In the genomic region with DNA sequence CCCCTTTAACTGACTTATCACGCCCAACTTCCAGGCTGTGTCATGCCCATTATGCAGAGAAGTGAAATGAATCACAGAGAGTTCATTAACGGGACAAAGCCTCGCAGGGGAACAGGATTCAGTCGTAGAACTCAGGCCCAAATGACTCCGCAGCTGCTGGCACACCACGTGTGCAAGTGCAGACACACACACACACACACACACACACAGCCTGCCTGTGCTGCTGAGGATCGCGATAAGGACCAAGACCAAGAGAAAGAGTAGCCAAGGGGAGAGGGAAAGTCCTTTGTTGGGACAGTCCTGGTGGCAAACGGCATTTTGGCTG, we compare ENCODE assay signal across 8 cellular contexts.
DNase-seq lines count a peak whose midpoint lies in the region; FAIRE-seq and TF ChIP-seq lines count a peak whose summit lies in the region.

No MANE protein-coding gene starts in this region.

- TF ChIP-seq EP300 in ovary (IDR thresholded peaks at IDR 0.05): no peak

- H3K9me3 ChIP-seq in ovary: no peaks in the 10 kb centered on the region

- H3K36me3 ChIP-seq in ovary: no peaks in the 10 kb centered on the region

- peak; percentile 86 for FAIRE-seq in H54 (lab: Jason Lieb, UNC)

- no peaks in the 10 kb centered on the region for H3K27me3 ChIP-seq in ovary

- H3K4me3 Mint-ChIP-seq in activated T-helper 2 cell treated with anti-CD3 and anti-CD28 coated beads, Interferon-gamma antibody, Interleukin-2, Interleukin-4, amounts not matched to agents 10 μg/mL and 5 μg/mL and 100 μg/mL, durations not matched to agents 14 hours and 24 hours and 36 hours (ENCODE audit: low read depth): peak overlapping the region; percentile 77

- TF ChIP-seq POLR2A in H54 (IDR thresholded peaks at IDR 0.05; ENCODE audit: low read depth, low read length) (peak; percentile 28; the same call in 1 of the 2 replicates), ovary (IDR thresholded peaks at IDR 0.05) (no peak)

- H3K4me3 ChIP-seq in GM12865 (ENCODE audit: low read depth, low read length) (peak overlapping the region; percentile 56), skeletal muscle cell (ENCODE audit: low read depth, low read length) (no peak overlapping the region), ovary (no peak overlapping the region)

- no peaks in the 10 kb centered on the region for H3K36me3 Mint-ChIP-seq in activated T-helper 2 cell treated with anti-CD3 and anti-CD28 coated beads, Interferon-gamma antibody, Interleukin-2, Interleukin-4, amounts not matched to agents 10 μg/mL and 5 μg/mL and 100 μg/mL, durations not matched to agents 14 hours and 24 hours and 36 hours (ENCODE audit: low read depth)

- intact Hi-C loops in activated T-helper 2 cell treated with anti-CD3 and anti-CD28 coated beads, Interferon-gamma antibody, Interleukin-2, Interleukin-4, amounts not matched to agents 10 μg/mL and 5 μg/mL and 100 μg/mL, durations not matched to agents 14 hours and 24 hours and 36 hours (cut with micrococcal nuclease): loop anchor here (1.0 to 5.0 kb wide), 6 partner anchors 14 to 200 kb away; no protein-coding TSS in a partner anchor
- intact Hi-C loops in ovary (cut with DNase I): no loop called here

- no peak overlapping the region for H3K27ac ChIP-seq in ovary

- H3K27me3 Mint-ChIP-seq in activated T-helper 2 cell treated with anti-CD3 and anti-CD28 coated beads, Interferon-gamma antibody, Interleukin-2, Interleukin-4, amounts not matched to agents 10 μg/mL and 5 μg/mL and 100 μg/mL, durations not matched to agents 14 hours and 24 hours and 36 hours (ENCODE audit: low read depth): peaks cover 21% of the 10 kb centered on the region

- no peaks in the 10 kb centered on the region for H3K4me1 ChIP-seq in ovary (ENCODE audit: insufficient read depth)

- WGBS in ovary, 3 donors: 10 to 21% (median 19%) methylated on average over 9 of the region's 9 CpGs

- H3K9me3 Mint-ChIP-seq in activated T-helper 2 cell treated with anti-CD3 and anti-CD28 coated beads, Interferon-gamma antibody, Interleukin-2, Interleukin-4, amounts not matched to agents 10 μg/mL and 5 μg/mL and 100 μg/mL, durations not matched to agents 14 hours and 24 hours and 36 hours: no peaks in the 10 kb centered on the region

- TF ChIP-seq CTCF in GM12865 (IDR thresholded peaks at IDR 0.05; ENCODE audit: insufficient read depth, low read depth, low read length, missing control alignments) (no peak), ovary (IDR thresholded peaks at IDR 0.05) (no peak)

- H3K4me1 Mint-ChIP-seq in activated T-helper 2 cell treated with anti-CD3 and anti-CD28 coated beads, Interferon-gamma antibody, Interleukin-2, Interleukin-4, amounts not matched to agents 10 μg/mL and 5 μg/mL and 100 μg/mL, durations not matched to agents 14 hours and 24 hours and 36 hours (ENCODE audit: low read depth): peaks cover 53% of the 10 kb centered on the region

- DNase-seq in GM12865 (ENCODE audit: low read depth) (peak; percentile 94), H54 (ENCODE audit: insufficient read length, low spot score) (peak; percentile 87), NCI-H226 (peak; percentile 85), glomerular endothelial cell (ENCODE audit: extremely low read depth, low read depth, low spot score) (peak; percentile 70), skeletal muscle cell (ENCODE audit: low read depth) (peak; percentile 80), ovary (no peak), DMS 273 treated with DMSO at 0.1 percent for 48 hours (lab: John Stamatoyannopoulos, UW) (no peak)
- peak; percentile 56 for DNase-seq in activated T-helper 2 cell treated with anti-CD3 and anti-CD28 coated beads, Interferon-gamma antibody, Interleukin-2, Interleukin-4, amounts not matched to agents 10 μg/mL and 5 μg/mL and 100 μg/mL, durations not matched to agents 14 hours and 24 hours and 36 hours (ENCODE audit: low spot score)

- H3K27ac Mint-ChIP-seq in activated T-helper 2 cell treated with anti-CD3 and anti-CD28 coated beads, Interferon-gamma antibody, Interleukin-2, Interleukin-4, amounts not matched to agents 10 μg/mL and 5 μg/mL and 100 μg/mL, durations not matched to agents 14 hours and 24 hours and 36 hours: peak overlapping the region; percentile 92

Comparison
In these comparisons a context has a peak if more than half of its experiments do, and no peak if none do; other contexts are left out.
1. DNase-seq: peak in GM12865 (single experiment), H54 (single experiment), NCI-H226 (single experiment), activated T-helper 2 cell treated with anti-CD3 and anti-CD28 coated beads, Interferon-gamma antibody, Interleukin-2, Interleukin-4, amounts not matched to agents 10 μg/mL and 5 μg/mL and 100 μg/mL, durations not matched to agents 14 hours and 24 hours and 36 hours (single experiment), glomerular endothelial cell (single experiment) and skeletal muscle cell (single experiment); none in ovary (0 of 5) and DMS 273 treated with DMSO at 0.1 percent for 48 hours (single experiment).